10 cellular contexts compared by ENCODE assay signal in the genomic region with DNA sequence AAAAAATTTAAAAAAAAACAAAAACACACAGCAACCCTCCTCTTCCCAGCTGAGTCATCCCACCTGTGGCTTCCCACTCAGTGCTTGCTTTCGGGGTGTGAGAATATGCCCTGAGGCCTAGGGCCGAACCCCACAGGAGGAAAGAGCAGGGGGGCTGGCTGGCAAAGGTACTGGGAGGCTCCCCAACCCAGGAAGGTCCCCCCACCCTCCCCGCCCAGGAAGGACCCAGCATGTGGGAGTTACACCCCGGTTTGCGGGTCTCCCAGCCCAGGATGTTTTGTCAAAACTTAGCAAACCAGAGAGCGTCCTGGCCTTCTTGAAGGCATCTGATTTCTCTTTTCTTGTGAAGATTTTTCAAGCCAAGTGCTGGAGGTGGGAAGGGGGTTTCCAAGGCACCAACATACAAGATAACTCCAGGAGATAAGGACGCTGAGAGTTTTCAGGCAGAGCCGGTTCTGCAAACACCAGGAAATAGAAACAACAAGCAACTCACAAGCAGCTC. TPM values are rescaled to one million over a fixed set of nuclear protein-coding genes. Genes with fewer than 3 reads are reported as not detected.
DNase-seq lines count a peak whose midpoint lies in the region; ATAC-seq and TF ChIP-seq lines count a peak whose summit lies in the region.
"Had no signal": no experiment of that assay in that cellular context is flagged by ENCODE, and none has a peak within 500 bp of the region (broad histone marks: within the 10 kb centered on the region; RNA-seq: fewer than 3 reads in every experiment).

No MANE protein-coding gene starts in this region.

- peak; percentile 69 for DNase-seq in Caki2 (ENCODE audit: low read depth)
- peak; percentile 46 for DNase-seq in activated T-helper 1 cell treated with anti-CD3 and anti-CD28 coated beads, Interleukin-12 subunit alpha, Interleukin-12 subunit beta, Interleukin-2, Interleukin-4 antibody, amounts not matched to agents 30 ng/mL and 10 ng/mL and 1 ng/mL, durations not matched to agents 14 hours and 24 hours and 36 hours (ENCODE audit: low spot score)
- DNase-seq in mesothelial cell of epicardium (ENCODE audit: low spot score in 2 of 2, unreplicated experiment in 2 of 2), result no peak
- DNase-seq in NCI-H1694 treated with DMSO at 0.1 percent for 48 hours (lab: John Stamatoyannopoulos, UW), result no peak
- no peak for DNase-seq in BE2C
- no peak for DNase-seq in DMS79 (lab: John Stamatoyannopoulos, UW)
- no peak for DNase-seq in right lobe of liver

- no peak for ATAC-seq in right lobe of liver

- H3K4me3 ChIP-seq in HUES6 (ENCODE audit: low read depth, low read length), result no peak overlapping the region
- H3K4me3 ChIP-seq in BE2C (ENCODE audit: low read depth, low read length), result no peak overlapping the region
- H3K4me3 ChIP-seq in right lobe of liver, result no peak overlapping the region

- no peaks in the 10 kb centered on the region for H3K27me3 ChIP-seq in HUES6 (ENCODE audit: control insufficient read depth, insufficient read depth, low read length)
- no peaks in the 10 kb centered on the region for H3K27me3 ChIP-seq in BE2C
- H3K27me3 ChIP-seq in right lobe of liver, result no peaks in the 10 kb centered on the region

- peak overlapping the region; percentile 61 for H3K4me3 Mint-ChIP-seq in activated T-helper 1 cell treated with anti-CD3 and anti-CD28 coated beads, Interleukin-12 subunit alpha, Interleukin-12 subunit beta, Interleukin-2, Interleukin-4 antibody, amounts not matched to agents 30 ng/mL and 10 ng/mL and 1 ng/mL, durations not matched to agents 14 hours and 24 hours and 36 hours
- no peak overlapping the region for H3K4me3 Mint-ChIP-seq in mesothelial cell of epicardium

- no peak for TF ChIP-seq CTCF in mesothelial cell of epicardium (IDR thresholded peaks at IDR 0.05; ENCODE audit: unreplicated experiment)
- no peak for TF ChIP-seq CTCF in BE2C (IDR thresholded peaks at IDR 0.05; ENCODE audit: low read depth, low read length)
- TF ChIP-seq CTCF in right lobe of liver (IDR thresholded peaks at IDR 0.05), result no peak

- H3K4me1 ChIP-seq in HUES6 (ENCODE audit: control insufficient read depth, insufficient read depth, low read length) (peaks cover 11% of the 10 kb centered on the region), BE2C (no peaks in the 10 kb centered on the region), right lobe of liver (no peaks in the 10 kb centered on the region)
- H3K4me1 ChIP-seq: parathyroid adenoma had no signal

- intact Hi-C loops in activated T-helper 1 cell treated with anti-CD3 and anti-CD28 coated beads, Interleukin-12 subunit alpha, Interleukin-12 subunit beta, Interleukin-2, Interleukin-4 antibody, amounts not matched to agents 30 ng/mL and 10 ng/mL and 1 ng/mL, durations not matched to agents 14 hours and 24 hours and 36 hours (cut with micrococcal nuclease), result loop anchor here (1.0 to 2.0 kb wide), 5 partner anchors 18 to 348 kb away; a partner anchor contains a TSS
- intact Hi-C loops in right lobe of liver (cut with DNase I), result no loop called here

- H3K27ac Mint-ChIP-seq in activated T-helper 1 cell treated with anti-CD3 and anti-CD28 coated beads, Interleukin-12 subunit alpha, Interleukin-12 subunit beta, Interleukin-2, Interleukin-4 antibody, amounts not matched to agents 30 ng/mL and 10 ng/mL and 1 ng/mL, durations not matched to agents 14 hours and 24 hours and 36 hours, result peak overlapping the region; percentile 84
- peak overlapping the region; percentile 83 for H3K27ac Mint-ChIP-seq in mesothelial cell of epicardium

- peaks cover under 1% of the 10 kb centered on the region for H3K9me3 Mint-ChIP-seq in activated T-helper 1 cell treated with anti-CD3 and anti-CD28 coated beads, Interleukin-12 subunit alpha, Interleukin-12 subunit beta, Interleukin-2, Interleukin-4 antibody, amounts not matched to agents 30 ng/mL and 10 ng/mL and 1 ng/mL, durations not matched to agents 14 hours and 24 hours and 36 hours
- no peaks in the 10 kb centered on the region for H3K9me3 Mint-ChIP-seq in mesothelial cell of epicardium

- TF ChIP-seq POLR2A in right lobe of liver (IDR thresholded peaks at IDR 0.05), result no peak

- 39% methylated on average over 4 of the region's 8 CpGs for WGBS in right lobe of liver (ENCODE audit: insufficient coverage, low coverage, low lambda C conversion rate, missing lambda C conversion rate)

- H3K4me1 Mint-ChIP-seq in activated T-helper 1 cell treated with anti-CD3 and anti-CD28 coated beads, Interleukin-12 subunit alpha, Interleukin-12 subunit beta, Interleukin-2, Interleukin-4 antibody, amounts not matched to agents 30 ng/mL and 10 ng/mL and 1 ng/mL, durations not matched to agents 14 hours and 24 hours and 36 hours (ENCODE audit: low read depth), result peaks cover 20% of the 10 kb centered on the region
- H3K4me1 Mint-ChIP-seq in mesothelial cell of epicardium, result peaks cover 6% of the 10 kb centered on the region

- in situ Hi-C loops in Caki2 (cut with HindIII; ENCODE audit: low pct_unique_long_range_greater_than_20kb, low sequenced_read_pairs), result no loop called here

- H3K27ac ChIP-seq in HUES6 (ENCODE audit: low read depth, low read length) (peak overlapping the region; percentile 52; the same call in 1 of the 2 replicates), right lobe of liver (no peak overlapping the region)
- H3K27ac ChIP-seq: parathyroid adenoma had no signal

- peaks cover 2% of the 10 kb centered on the region for H3K36me3 Mint-ChIP-seq in activated T-helper 1 cell treated with anti-CD3 and anti-CD28 coated beads, Interleukin-12 subunit alpha, Interleukin-12 subunit beta, Interleukin-2, Interleukin-4 antibody, amounts not matched to agents 30 ng/mL and 10 ng/mL and 1 ng/mL, durations not matched to agents 14 hours and 24 hours and 36 hours (ENCODE audit: low read depth)
- H3K36me3 Mint-ChIP-seq in mesothelial cell of epicardium, result no peaks in the 10 kb centered on the region

- H3K27me3 Mint-ChIP-seq in activated T-helper 1 cell treated with anti-CD3 and anti-CD28 coated beads, Interleukin-12 subunit alpha, Interleukin-12 subunit beta, Interleukin-2, Interleukin-4 antibody, amounts not matched to agents 30 ng/mL and 10 ng/mL and 1 ng/mL, durations not matched to agents 14 hours and 24 hours and 36 hours (ENCODE audit: insufficient read depth), result peaks cover 4% of the 10 kb centered on the region
- peaks cover 1% of the 10 kb centered on the region for H3K27me3 Mint-ChIP-seq in mesothelial cell of epicardium (ENCODE audit: low read depth)

- H3K9ac ChIP-seq in HUES6 (ENCODE audit: low read length), result peak overlapping the region; percentile 42
- H3K9ac ChIP-seq: parathyroid adenoma had no signal

- H3K9me3 ChIP-seq in HUES6 (ENCODE audit: control insufficient read depth, insufficient read depth, low read depth, low read length) (no peaks in the 10 kb centered on the region), BE2C (no peaks in the 10 kb centered on the region), right lobe of liver (no peaks in the 10 kb centered on the region)

- H3K36me3 ChIP-seq in HUES6 (ENCODE audit: control insufficient read depth, insufficient read depth, low read length), result no peaks in the 10 kb centered on the region
- no peaks in the 10 kb centered on the region for H3K36me3 ChIP-seq in BE2C
- no peaks in the 10 kb centered on the region for H3K36me3 ChIP-seq in right lobe of liver

RNA-seq across cellular contexts. Expression of a gene that starts 25.7 kb away (rescaled TPM):
- total RNA-seq in Caki2 (2014; rRNA removed; shearing (Covaris generic); ENCODE audit: low replicate concordance), result 5.6 and 8.9 TPM in 2 replicates
- 0.24 and 0.52 TPM in 2 replicates for total RNA-seq in activated T-helper 1 cell treated with anti-CD3 and anti-CD28 coated beads, Interleukin-12 subunit alpha, Interleukin-12 subunit beta, Interleukin-2, Interleukin-4 antibody, amounts not matched to agents 30 ng/mL and 10 ng/mL and 1 ng/mL, durations not matched to agents 14 hours and 24 hours and 36 hours
- total RNA-seq in mesothelial cell of epicardium, result 5.7 to 9.7 TPM (median 7.5 TPM) in 3 replicates
- not detected for polyA plus RNA-seq in BE2C (2012; ENCODE audit: insufficient read depth, insufficient read length, low read depth)
- 1 to 10 TPM; 1.4 to 4.0 (median 2.5) TPM for total RNA-seq in right lobe of liver
- total RNA-seq: dermis microvascular lymphatic vessel endothelial cell had no signal

RNA-seq across cellular contexts. Expression of a gene that starts 30.5 kb away (rescaled TPM):
- total RNA-seq in Caki2 (2014; rRNA removed; shearing (Covaris generic); ENCODE audit: low replicate concordance), result 0.34 TPM in 1 of 2 replicates, not detected in the other
- total RNA-seq in activated T-helper 1 cell treated with anti-CD3 and anti-CD28 coated beads, Interleukin-12 subunit alpha, Interleukin-12 subunit beta, Interleukin-2, Interleukin-4 antibody, amounts not matched to agents 30 ng/mL and 10 ng/mL and 1 ng/mL, durations not matched to agents 14 hours and 24 hours and 36 hours, result 0.88 and 1.3 TPM in 2 replicates
- not detected in 3 replicates for total RNA-seq in mesothelial cell of epicardium
- not detected for polyA plus RNA-seq in BE2C (2012; ENCODE audit: insufficient read depth, insufficient read length, low read depth)
- total RNA-seq in right lobe of liver, result under 1 TPM in 1 of 6 experiments, not detected in 5; 0.55 TPM

Comparison
In these comparisons a context has a peak if more than half of its experiments do, and no peak if none do; other contexts are left out.
1. DNase-seq: peak in Caki2 (single experiment) and activated T-helper 1 cell treated with anti-CD3 and anti-CD28 coated beads, Interleukin-12 subunit alpha, Interleukin-12 subunit beta, Interleukin-2, Interleukin-4 antibody, amounts not matched to agents 30 ng/mL and 10 ng/mL and 1 ng/mL, durations not matched to agents 14 hours and 24 hours and 36 hours (single experiment); none in mesothelial cell of epicardium (0 of 2), NCI-H1694 treated with DMSO at 0.1 percent for 48 hours (single experiment), BE2C (single experiment), DMS79 (single experiment) and right lobe of liver (0 of 3).